Comparison of ENCODE assay signal across 1 cellular context in the genomic region with DNA sequence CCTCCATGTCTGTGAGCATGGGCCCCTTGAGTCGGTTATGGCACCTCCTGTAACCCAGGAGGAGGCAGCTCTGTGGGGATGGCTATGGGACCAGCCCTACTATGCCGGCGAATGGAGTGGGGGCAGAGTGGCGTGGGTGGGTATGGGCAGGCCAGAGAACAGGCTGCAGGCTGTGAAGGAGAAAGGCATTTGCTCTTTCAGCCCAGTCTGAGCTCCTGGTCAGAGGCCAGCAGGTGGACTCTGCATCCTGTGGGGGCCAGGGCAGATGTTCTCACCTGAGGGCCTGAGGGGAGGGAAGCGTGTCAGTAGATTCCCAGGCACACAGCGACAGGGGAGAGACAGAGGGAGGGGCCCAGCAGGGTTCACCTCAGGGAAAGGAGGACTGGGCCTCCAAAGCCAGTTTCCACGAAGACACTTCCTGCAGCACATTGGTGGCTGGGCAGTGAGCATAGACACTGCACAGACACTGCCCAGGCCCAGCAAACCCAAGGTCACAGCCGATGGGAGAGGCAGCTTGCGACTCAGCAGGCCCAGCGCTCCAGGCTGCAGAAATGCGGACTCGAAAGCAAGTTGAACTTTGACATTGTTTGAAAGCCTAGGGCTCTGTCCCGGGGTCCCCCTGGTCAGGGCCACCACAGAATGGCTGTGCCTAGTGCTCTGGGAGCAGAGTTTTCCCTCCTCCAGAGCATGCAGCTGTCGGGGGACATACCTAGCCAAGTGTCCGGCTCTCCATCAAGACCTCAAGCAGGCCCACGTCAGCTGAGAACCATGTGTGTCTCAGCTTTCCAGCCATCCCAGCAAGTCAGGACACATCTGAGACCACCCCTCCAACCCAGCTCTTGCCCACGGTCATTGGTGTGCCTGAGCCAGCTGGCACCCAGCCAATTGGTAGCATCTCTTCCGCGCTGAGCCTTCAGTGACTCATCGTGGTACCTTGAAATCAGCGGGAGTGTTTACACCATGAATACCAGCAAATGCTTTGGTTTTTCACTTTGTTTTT.
TF ChIP-seq lines count a peak whose summit lies in the region.

No MANE protein-coding gene starts in this region.

TF ChIP-seq in SK-N-SH, 30 proteins besides CTCF, POLR2A, EP300 and RAD21 (continued from another document):
- TF ChIP-seq EZH2phosphoT487 (IDR thresholded peaks at IDR 0.05; ENCODE audit: borderline replicate concordance, low read depth) (no peak), FOXJ3 (CRISPR knock-in tag; IDR thresholded peaks at IDR 0.05) (no peak), GATA2 (CRISPR knock-in tag; IDR thresholded peaks at IDR 0.05) (no peak), CHD2 (IDR thresholded peaks at IDR 0.05; ENCODE audit: low read length, partially characterized antibody) (no peak), NRF1 (IDR thresholded peaks at IDR 0.05; ENCODE audit: low read depth, low read length) (no peak), MEF2A (IDR thresholded peaks at IDR 0.05; ENCODE audit: borderline replicate concordance, low read depth) (no peak), ELF1 (IDR thresholded peaks at IDR 0.05) (no peak), NFIC (IDR thresholded peaks at IDR 0.05; ENCODE audit: borderline replicate concordance) (peak; percentile 99), PBX3 (IDR thresholded peaks at IDR 0.05) (peak; percentile 7; the same call in 1 of the 2 replicates), MXI1 (IDR thresholded peaks at IDR 0.05; ENCODE audit: low read depth, low read length) (no peak; the same call in 1 of the 2 replicates), JUND (IDR thresholded peaks at IDR 0.05) (peak; percentile 71), FOSL2 (IDR thresholded peaks at IDR 0.05; ENCODE audit: borderline replicate concordance, low read depth) (peak; percentile 89), TEAD4 (IDR thresholded peaks at IDR 0.05; ENCODE audit: borderline replicate concordance, insufficient read depth) (no peak), SMC3 (IDR thresholded peaks at IDR 0.05; ENCODE audit: low read depth, low read length) (no peak), POLR2AphosphoS5 (IDR thresholded peaks at IDR 0.05; ENCODE audit: low read depth, low read length) (peak; percentile 27; the same call in 1 of the 2 replicates), YY1 (IDR thresholded peaks at IDR 0.05; ENCODE audit: low read depth) (no peak), TAF1 (IDR thresholded peaks at IDR 0.05; ENCODE audit: borderline replicate concordance, low read depth, low read length) (no peak)
- TF ChIP-seq, protein P1, sequence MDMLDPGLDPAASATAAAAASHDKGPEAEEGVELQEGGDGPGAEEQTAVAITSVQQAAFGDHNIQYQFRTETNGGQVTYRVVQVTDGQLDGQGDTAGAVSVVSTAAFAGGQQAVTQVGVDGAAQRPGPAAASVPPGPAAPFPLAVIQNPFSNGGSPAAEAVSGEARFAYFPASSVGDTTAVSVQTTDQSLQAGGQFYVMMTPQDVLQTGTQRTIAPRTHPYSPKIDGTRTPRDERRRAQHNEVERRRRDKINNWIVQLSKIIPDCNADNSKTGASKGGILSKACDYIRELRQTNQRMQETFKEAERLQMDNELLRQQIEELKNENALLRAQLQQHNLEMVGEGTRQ (IDR thresholded peaks at IDR 0.05; ENCODE audit: borderline replicate concordance, low read depth, low read length), result no peak
- TF ChIP-seq, protein P2, sequence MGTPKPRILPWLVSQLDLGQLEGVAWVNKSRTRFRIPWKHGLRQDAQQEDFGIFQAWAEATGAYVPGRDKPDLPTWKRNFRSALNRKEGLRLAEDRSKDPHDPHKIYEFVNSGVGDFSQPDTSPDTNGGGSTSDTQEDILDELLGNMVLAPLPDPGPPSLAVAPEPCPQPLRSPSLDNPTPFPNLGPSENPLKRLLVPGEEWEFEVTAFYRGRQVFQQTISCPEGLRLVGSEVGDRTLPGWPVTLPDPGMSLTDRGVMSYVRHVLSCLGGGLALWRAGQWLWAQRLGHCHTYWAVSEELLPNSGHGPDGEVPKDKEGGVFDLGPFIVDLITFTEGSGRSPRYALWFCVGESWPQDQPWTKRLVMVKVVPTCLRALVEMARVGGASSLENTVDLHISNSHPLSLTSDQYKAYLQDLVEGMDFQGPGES (IDR thresholded peaks at IDR 0.05; ENCODE audit: low read depth, low read length), result no peak
- TF ChIP-seq, protein P3, sequence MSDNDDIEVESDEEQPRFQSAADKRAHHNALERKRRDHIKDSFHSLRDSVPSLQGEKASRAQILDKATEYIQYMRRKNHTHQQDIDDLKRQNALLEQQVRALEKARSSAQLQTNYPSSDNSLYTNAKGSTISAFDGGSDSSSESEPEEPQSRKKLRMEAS (IDR thresholded peaks at IDR 0.05; ENCODE audit: low read depth), result no peak
